In the genomic region with DNA sequence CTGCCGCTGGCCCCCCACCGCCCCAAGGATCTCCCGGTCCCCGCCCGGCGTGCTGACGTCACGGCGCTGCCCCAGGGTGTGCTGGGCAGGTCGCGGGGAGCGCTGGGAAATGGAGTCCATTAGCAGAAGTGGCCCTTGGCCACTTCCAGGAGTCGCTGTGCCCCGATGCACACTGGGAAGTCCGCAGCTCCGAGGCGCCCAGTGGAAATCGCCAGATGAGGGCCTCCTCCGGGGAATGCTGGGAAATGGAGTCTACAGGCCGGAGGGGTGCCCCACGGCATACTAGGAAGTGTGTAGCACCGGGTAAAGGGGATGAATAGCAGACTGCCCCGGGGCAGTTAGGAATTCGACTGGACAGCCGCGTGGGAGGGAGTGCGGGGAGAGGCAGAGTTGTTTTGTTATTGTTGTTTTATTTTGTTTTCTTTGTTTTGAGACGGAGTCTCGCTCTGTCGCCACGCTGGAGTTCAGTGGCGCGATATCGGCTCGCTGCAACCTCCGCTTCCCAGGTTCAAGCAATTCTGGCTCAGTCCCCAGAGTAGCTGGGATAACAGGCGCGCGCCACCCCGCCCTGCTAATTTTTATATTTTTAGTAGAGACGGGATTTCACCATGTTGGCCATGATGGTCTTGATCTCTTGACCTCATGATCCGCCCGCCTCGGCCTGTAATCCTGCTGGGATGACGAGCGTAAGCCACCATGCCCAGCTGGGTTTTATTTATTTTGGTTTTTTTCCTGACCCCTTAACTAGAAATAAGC, we compare ENCODE assay signal across 1 cellular context.
TF ChIP-seq lines count a peak whose summit lies in the region.

A gene (minus strand): TSS at position 2 of the 756 bp plus-strand sequence. CDS start 94 bp downstream, outside the sequence.

TF ChIP-seq in K562, 482 proteins besides CTCF, POLR2A, EP300 and RAD21 (continued from another document and continues in another):
- TF ChIP-seq, protein P1, sequence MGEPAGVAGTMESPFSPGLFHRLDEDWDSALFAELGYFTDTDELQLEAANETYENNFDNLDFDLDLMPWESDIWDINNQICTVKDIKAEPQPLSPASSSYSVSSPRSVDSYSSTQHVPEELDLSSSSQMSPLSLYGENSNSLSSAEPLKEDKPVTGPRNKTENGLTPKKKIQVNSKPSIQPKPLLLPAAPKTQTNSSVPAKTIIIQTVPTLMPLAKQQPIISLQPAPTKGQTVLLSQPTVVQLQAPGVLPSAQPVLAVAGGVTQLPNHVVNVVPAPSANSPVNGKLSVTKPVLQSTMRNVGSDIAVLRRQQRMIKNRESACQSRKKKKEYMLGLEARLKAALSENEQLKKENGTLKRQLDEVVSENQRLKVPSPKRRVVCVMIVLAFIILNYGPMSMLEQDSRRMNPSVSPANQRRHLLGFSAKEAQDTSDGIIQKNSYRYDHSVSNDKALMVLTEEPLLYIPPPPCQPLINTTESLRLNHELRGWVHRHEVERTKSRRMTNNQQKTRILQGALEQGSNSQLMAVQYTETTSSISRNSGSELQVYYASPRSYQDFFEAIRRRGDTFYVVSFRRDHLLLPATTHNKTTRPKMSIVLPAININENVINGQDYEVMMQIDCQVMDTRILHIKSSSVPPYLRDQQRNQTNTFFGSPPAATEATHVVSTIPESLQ (CRISPR knock-in tag; IDR thresholded peaks at IDR 0.05): 0 out of 2 replicates have a peak, but pooled peaks have one; percentile 24
- TF ChIP-seq SIX5 (IDR thresholded peaks at IDR 0.05; ENCODE audit: borderline replicate concordance in 1 of 2, insufficient read depth in 1 of 2, low read depth in 1 of 2, low read length in 2 of 2) (peak; percentile 87 to 93), ETV5 (CRISPR knock-in tag; IDR thresholded peaks at IDR 0.05; ENCODE audit: low read depth) (no peak), SNRNP70 (optimal IDR thresholded peaks at IDR 0.05; ENCODE audit: low read depth, low read length) (no peak), HDAC6 (IDR thresholded peaks at IDR 0.05; ENCODE audit: low read depth, low read length) (no peak), CBX3 (IDR thresholded peaks at IDR 0.05; ENCODE audit: borderline replicate concordance in 1 of 2, low read length in 2 of 2) (no peak), ZNF197 (CRISPR knock-in tag; IDR thresholded peaks at IDR 0.05; ENCODE audit: low read depth) (peak; percentile 87), FOXJ3 (CRISPR knock-in tag; IDR thresholded peaks at IDR 0.05) (no peak), PURB (CRISPR knock-in tag; IDR thresholded peaks at IDR 0.05; ENCODE audit: low read depth) (no peak), ELF4 (CRISPR knock-in tag; IDR thresholded peaks at IDR 0.05) (peak; percentile 82), SAP30 (IDR thresholded peaks at IDR 0.05; ENCODE audit: borderline replicate concordance, insufficient read depth, low read depth, low read length, poor library complexity, severe bottlenecking) (peak; percentile 47), PTRF (tag; IDR thresholded peaks at IDR 0.05) (no peak), MCM7 (IDR thresholded peaks at IDR 0.05) (no peak), MYC (IDR thresholded peaks at IDR 0.05; ENCODE audit: low read depth, low read length) (peak; percentile 67), MYC (CRISPR knock-in tag; IDR thresholded peaks at IDR 0.05; ENCODE audit: borderline replicate concordance, low read depth) (peak; percentile 55; the same call in 1 of the 2 replicates), SMAD4 (CRISPR knock-in tag; conservative IDR thresholded peaks at IDR 0.05) (peak; percentile 8; the same call in 1 of the 2 replicates), CAMTA2 (CRISPR knock-in tag; conservative IDR thresholded peaks at IDR 0.05) (no peak), SLC30A9 (CRISPR knock-in tag; IDR thresholded peaks at IDR 0.05) (no peak), KDM5B (IDR thresholded peaks at IDR 0.05; ENCODE audit: insufficient replicate concordance, low read depth, low read length) (peak; percentile 43), EZH2 (IDR thresholded peaks at IDR 0.05; ENCODE audit: borderline replicate concordance, low read depth, low read length) (no peak), NFE2L1 (tag; IDR thresholded peaks at IDR 0.05; ENCODE audit: borderline replicate concordance, low read depth) (no peak), RBM22 (IDR thresholded peaks at IDR 0.05; ENCODE audit: low read depth, low read length, poor library complexity, severe bottlenecking) (no peak), CSDE1 (IDR thresholded peaks at IDR 0.05) (no peak), ZNF263 (CRISPR knock-in tag; IDR thresholded peaks at IDR 0.05; ENCODE audit: borderline replicate concordance) (peak; percentile 8; the same call in 1 of the 2 replicates), ZNF253 (CRISPR knock-in tag; conservative IDR thresholded peaks at IDR 0.05) (no peak), ZNF347 (CRISPR knock-in tag; IDR thresholded peaks at IDR 0.05; ENCODE audit: low read depth) (no peak), ZNF239 (CRISPR knock-in tag; IDR thresholded peaks at IDR 0.05) (no peak), SPI1 (IDR thresholded peaks at IDR 0.05; ENCODE audit: borderline replicate concordance, low read depth, low read length) (peak; percentile 65; the same call in 1 of the 2 replicates), U2AF1 (optimal IDR thresholded peaks at IDR 0.05; ENCODE audit: low read depth, low read length) (no peak), ZZZ3 (IDR thresholded peaks at IDR 0.05) (no peak), DACH1 (IDR thresholded peaks at IDR 0.05; ENCODE audit: partially characterized antibody) (no peak), PTTG1 (tag; IDR thresholded peaks at IDR 0.05; ENCODE audit: low read depth) (no peak), CBFA2T2 (conservative IDR thresholded peaks at IDR 0.05) (no peak)
- TF ChIP-seq, protein P2, sequence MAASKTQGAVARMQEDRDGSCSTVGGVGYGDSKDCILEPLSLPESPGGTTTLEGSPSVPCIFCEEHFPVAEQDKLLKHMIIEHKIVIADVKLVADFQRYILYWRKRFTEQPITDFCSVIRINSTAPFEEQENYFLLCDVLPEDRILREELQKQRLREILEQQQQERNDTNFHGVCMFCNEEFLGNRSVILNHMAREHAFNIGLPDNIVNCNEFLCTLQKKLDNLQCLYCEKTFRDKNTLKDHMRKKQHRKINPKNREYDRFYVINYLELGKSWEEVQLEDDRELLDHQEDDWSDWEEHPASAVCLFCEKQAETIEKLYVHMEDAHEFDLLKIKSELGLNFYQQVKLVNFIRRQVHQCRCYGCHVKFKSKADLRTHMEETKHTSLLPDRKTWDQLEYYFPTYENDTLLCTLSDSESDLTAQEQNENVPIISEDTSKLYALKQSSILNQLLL (CRISPR knock-in tag; IDR thresholded peaks at IDR 0.05; ENCODE audit: borderline replicate concordance): no peak
- TF ChIP-seq, protein P3, sequence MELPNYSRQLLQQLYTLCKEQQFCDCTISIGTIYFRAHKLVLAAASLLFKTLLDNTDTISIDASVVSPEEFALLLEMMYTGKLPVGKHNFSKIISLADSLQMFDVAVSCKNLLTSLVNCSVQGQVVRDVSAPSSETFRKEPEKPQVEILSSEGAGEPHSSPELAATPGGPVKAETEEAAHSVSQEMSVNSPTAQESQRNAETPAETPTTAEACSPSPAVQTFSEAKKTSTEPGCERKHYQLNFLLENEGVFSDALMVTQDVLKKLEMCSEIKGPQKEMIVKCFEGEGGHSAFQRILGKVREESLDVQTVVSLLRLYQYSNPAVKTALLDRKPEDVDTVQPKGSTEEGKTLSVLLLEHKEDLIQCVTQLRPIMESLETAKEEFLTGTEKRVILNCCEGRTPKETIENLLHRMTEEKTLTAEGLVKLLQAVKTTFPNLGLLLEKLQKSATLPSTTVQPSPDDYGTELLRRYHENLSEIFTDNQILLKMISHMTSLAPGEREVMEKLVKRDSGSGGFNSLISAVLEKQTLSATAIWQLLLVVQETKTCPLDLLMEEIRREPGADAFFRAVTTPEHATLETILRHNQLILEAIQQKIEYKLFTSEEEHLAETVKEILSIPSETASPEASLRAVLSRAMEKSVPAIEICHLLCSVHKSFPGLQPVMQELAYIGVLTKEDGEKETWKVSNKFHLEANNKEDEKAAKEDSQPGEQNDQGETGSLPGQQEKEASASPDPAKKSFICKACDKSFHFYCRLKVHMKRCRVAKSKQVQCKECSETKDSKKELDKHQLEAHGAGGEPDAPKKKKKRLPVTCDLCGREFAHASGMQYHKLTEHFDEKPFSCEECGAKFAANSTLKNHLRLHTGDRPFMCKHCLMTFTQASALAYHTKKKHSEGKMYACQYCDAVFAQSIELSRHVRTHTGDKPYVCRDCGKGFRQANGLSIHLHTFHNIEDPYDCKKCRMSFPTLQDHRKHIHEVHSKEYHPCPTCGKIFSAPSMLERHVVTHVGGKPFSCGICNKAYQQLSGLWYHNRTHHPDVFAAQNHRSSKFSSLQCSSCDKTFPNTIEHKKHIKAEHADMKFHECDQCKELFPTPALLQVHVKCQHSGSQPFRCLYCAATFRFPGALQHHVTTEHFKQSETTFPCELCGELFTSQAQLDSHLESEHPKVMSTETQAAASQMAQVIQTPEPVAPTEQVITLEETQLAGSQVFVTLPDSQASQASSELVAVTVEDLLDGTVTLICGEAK (IDR thresholded peaks at IDR 0.05): peak; percentile 74
- TF ChIP-seq, protein P3 (CRISPR knock-in tag; IDR thresholded peaks at IDR 0.05): no peak
- TF ChIP-seq, protein P4, sequence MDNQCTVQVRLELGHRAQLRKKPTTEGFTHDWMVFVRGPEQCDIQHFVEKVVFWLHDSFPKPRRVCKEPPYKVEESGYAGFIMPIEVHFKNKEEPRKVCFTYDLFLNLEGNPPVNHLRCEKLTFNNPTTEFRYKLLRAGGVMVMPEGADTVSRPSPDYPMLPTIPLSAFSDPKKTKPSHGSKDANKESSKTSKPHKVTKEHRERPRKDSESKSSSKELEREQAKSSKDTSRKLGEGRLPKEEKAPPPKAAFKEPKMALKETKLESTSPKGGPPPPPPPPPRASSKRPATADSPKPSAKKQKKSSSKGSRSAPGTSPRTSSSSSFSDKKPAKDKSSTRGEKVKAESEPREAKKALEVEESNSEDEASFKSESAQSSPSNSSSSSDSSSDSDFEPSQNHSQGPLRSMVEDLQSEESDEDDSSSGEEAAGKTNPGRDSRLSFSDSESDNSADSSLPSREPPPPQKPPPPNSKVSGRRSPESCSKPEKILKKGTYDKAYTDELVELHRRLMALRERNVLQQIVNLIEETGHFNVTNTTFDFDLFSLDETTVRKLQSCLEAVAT (IDR thresholded peaks at IDR 0.05): peak; percentile 17 to 54; a peak in 1 of 4 replicates
- TF ChIP-seq, protein P5, sequence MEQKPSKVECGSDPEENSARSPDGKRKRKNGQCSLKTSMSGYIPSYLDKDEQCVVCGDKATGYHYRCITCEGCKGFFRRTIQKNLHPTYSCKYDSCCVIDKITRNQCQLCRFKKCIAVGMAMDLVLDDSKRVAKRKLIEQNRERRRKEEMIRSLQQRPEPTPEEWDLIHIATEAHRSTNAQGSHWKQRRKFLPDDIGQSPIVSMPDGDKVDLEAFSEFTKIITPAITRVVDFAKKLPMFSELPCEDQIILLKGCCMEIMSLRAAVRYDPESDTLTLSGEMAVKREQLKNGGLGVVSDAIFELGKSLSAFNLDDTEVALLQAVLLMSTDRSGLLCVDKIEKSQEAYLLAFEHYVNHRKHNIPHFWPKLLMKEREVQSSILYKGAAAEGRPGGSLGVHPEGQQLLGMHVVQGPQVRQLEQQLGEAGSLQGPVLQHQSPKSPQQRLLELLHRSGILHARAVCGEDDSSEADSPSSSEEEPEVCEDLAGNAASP (IDR thresholded peaks at IDR 0.05): no peak
- TF ChIP-seq, protein P6, sequence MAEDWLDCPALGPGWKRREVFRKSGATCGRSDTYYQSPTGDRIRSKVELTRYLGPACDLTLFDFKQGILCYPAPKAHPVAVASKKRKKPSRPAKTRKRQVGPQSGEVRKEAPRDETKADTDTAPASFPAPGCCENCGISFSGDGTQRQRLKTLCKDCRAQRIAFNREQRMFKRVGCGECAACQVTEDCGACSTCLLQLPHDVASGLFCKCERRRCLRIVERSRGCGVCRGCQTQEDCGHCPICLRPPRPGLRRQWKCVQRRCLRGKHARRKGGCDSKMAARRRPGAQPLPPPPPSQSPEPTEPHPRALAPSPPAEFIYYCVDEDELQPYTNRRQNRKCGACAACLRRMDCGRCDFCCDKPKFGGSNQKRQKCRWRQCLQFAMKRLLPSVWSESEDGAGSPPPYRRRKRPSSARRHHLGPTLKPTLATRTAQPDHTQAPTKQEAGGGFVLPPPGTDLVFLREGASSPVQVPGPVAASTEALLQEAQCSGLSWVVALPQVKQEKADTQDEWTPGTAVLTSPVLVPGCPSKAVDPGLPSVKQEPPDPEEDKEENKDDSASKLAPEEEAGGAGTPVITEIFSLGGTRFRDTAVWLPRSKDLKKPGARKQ (CRISPR knock-in tag; IDR thresholded peaks at IDR 0.05): no peak
- TF ChIP-seq, protein P7, sequence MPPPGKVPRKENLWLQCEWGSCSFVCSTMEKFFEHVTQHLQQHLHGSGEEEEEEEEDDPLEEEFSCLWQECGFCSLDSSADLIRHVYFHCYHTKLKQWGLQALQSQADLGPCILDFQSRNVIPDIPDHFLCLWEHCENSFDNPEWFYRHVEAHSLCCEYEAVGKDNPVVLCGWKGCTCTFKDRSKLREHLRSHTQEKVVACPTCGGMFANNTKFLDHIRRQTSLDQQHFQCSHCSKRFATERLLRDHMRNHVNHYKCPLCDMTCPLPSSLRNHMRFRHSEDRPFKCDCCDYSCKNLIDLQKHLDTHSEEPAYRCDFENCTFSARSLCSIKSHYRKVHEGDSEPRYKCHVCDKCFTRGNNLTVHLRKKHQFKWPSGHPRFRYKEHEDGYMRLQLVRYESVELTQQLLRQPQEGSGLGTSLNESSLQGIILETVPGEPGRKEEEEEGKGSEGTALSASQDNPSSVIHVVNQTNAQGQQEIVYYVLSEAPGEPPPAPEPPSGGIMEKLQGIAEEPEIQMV (tag; conservative IDR thresholded peaks at IDR 0.05; ENCODE audit: low read depth): no peak
